18 cellular contexts compared by ENCODE assay signal in the genomic region with DNA sequence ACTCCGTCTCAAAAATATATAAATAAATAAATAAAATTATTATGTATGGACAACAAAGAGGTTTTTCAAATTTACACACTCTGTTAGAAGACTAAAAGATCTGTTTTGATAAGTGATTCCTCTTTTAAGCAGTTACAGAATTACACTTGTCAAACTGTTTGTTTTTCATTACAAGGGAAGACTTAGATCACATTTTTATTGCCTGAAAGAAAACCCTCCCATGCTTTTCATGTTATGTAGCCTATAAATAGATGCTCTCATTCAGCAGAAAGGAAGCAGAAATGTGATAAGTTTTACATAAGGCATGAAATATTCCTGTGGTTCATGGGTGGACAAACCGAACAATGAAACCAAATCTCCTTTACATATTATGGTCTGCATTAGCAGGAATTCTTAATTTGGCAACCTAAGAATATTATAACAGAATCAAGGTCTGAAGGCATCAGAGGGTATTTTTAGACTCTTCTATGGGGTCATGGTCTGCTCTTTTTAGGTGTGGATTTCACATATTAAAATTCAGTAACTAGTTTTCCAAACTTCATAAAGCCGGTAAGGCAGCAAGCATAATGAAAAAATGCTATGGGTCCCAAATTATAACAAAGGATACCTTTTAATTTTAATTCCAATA.
"Had no signal": no experiment of that assay in that cellular context is flagged by ENCODE, and none has a peak within 500 bp of the region (broad histone marks: within the 10 kb centered on the region; RNA-seq: fewer than 3 reads in every experiment).

No MANE protein-coding gene starts in this region.

- H3K79me2 ChIP-seq: parathyroid adenoma had no signal

- H3K9ac ChIP-seq: parathyroid adenoma had no signal

- H3K9me3 ChIP-seq: spleen, thyroid gland, upper lobe of right lung had no signal

- H3K4me3 ChIP-seq: spleen, thyroid gland, upper lobe of right lung had no signal

- DNase-seq: activated CD8-positive, alpha-beta memory T cell treated with anti-CD3 and anti-CD28 coated beads for 24 hours; activated CD8-positive, alpha-beta memory T cell treated with anti-CD3 and anti-CD28 coated beads, Interleukin-2, amount 50 U/mL, for 4 hours; activated T-cell treated with anti-CD3 and anti-CD28 coated beads, Interleukin-2, amount 50 U/mL, for 24 hours; aorta; effector CD4-positive, alpha-beta T cell; foreskin fibroblast; head of caudate nucleus; hypothalamus; nucleus accumbens; spleen; stimulated activated CD4-positive, alpha-beta T cell treated with anti-CD3 and anti-CD28 coated beads, Interleukin-4, amount 100 ng/mL, for 1 hour; stimulated activated naive CD4-positive, alpha-beta T cell treated with Interleukin-2 at 50 U/mL for 16 hours; T-helper 1 cell; thyroid gland; upper lobe of right lung had no signal

- H3K27ac ChIP-seq: parathyroid adenoma, spleen, thyroid gland, upper lobe of right lung had no signal

- H3K27me3 ChIP-seq: thyroid gland, upper lobe of right lung had no signal

- H3K36me3 ChIP-seq: spleen, thyroid gland, upper lobe of right lung had no signal

- H3K4me1 ChIP-seq: parathyroid adenoma, spleen, upper lobe of right lung had no signal

- FAIRE-seq: endometrium, islet of Langerhans had no signal

- H2AFZ ChIP-seq: parathyroid adenoma had no signal
